ENCODE assay signal across 18 cellular contexts in genomic region chr5:16580382-16580781, GRCh38.
"Had no signal": no experiment of that assay in that cellular context is flagged by ENCODE, and none has a peak within 500 bp of the region (broad histone marks: within the 10 kb centered on the region; RNA-seq: fewer than 3 reads in every experiment).

No MANE protein-coding gene starts in this region.

- H3K4me3 ChIP-seq: ascending aorta, coronary artery, esophagus muscularis mucosa, lung, testis, upper lobe of right lung had no signal

- H3K27ac ChIP-seq: ascending aorta, coronary artery, esophagus muscularis mucosa, parathyroid adenoma, testis, upper lobe of right lung had no signal

- H3K36me3 ChIP-seq: ascending aorta, esophagus muscularis mucosa, upper lobe of right lung had no signal

- DNase-seq: activated naive CD4-positive, alpha-beta T cell; activated T-cell treated with anti-CD3 and anti-CD28 coated beads for 4 hours; effector CD4-positive, alpha-beta T cell; hippocampal formation; midbrain; small intestine; stimulated activated CD4-positive, alpha-beta T cell treated with anti-CD3 and anti-CD28 coated beads, Interleukin-4, amount 100 ng/mL, for 24 hours; stimulated activated naive CD4-positive, alpha-beta T cell; SW 1271; testis; upper lobe of right lung had no signal

- H3K9me3 Mint-ChIP-seq: central memory CD8-positive, alpha-beta T cell had no signal

- H3K27me3 ChIP-seq: ascending aorta, esophagus muscularis mucosa, testis, upper lobe of right lung had no signal

- ATAC-seq: activated CD4-positive, CD25-positive, alpha-beta regulatory T cell treated with anti-CD3 and anti-CD28 coated beads, Interleukin-2, amount 50 U/mL, for 24 hours; upper lobe of right lung had no signal

- H3K27me3 Mint-ChIP-seq: central memory CD8-positive, alpha-beta T cell had no signal

- H3K9me3 ChIP-seq: ascending aorta, esophagus muscularis mucosa, testis, upper lobe of right lung had no signal

- H3K4me1 ChIP-seq: testis, upper lobe of right lung had no signal

- H3K4me3 Mint-ChIP-seq: central memory CD8-positive, alpha-beta T cell had no signal
